ENCODE assay signal across 1 cellular context in the genomic region with DNA sequence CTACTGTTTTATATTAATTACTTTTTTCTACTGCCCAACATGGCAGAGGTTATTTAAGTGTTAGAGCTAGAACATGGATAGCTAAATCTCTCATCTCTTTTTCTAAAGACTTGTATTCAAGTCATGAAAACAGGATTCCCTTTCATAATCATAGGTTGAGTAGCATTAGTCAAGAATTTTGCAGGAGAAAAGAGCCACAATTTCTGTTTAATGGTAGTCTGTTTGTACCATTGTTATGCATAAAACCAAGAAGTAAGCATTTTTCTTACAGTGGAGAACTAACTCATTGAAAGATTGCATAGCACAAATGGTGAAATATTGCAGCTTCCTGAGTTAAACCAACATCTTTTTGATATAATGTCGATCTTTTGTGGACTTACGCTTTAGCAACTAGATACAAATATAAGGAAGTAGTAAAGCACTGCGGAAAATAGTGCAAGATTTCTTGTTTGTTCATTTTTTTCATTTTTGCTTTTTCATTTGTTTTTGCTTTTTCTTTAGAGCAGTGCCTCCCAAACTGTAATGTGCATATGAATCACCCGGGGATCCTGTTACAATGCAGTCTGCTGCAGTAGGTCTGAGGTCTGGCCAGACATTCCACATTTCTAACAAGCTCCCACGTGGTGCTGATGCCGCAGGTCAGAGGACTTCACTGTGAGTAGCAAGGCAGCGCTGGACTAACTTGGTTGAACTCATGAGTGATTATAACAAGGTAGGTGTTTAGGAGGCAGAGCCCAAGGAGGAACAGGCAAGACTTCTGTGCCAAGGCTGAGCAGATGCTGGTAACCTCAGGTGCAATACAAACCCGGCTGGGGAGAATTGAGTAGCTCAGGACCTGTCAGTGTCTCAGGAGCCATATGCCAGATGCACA.
TF ChIP-seq lines count a peak whose summit lies in the region.

No MANE protein-coding gene starts in this region.

TF ChIP-seq in IMR-90, 13 proteins besides CTCF, POLR2A, EP300 and RAD21 (continued from another document):
- TF ChIP-seq, protein P1, sequence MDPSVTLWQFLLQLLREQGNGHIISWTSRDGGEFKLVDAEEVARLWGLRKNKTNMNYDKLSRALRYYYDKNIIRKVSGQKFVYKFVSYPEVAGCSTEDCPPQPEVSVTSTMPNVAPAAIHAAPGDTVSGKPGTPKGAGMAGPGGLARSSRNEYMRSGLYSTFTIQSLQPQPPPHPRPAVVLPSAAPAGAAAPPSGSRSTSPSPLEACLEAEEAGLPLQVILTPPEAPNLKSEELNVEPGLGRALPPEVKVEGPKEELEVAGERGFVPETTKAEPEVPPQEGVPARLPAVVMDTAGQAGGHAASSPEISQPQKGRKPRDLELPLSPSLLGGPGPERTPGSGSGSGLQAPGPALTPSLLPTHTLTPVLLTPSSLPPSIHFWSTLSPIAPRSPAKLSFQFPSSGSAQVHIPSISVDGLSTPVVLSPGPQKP (IDR thresholded peaks at IDR 0.05; ENCODE audit: borderline replicate concordance, low read depth, low read length) = no peak
- peak; percentile 8; the same call in 1 of the 2 replicates for TF ChIP-seq MAFK (IDR thresholded peaks at IDR 0.05; ENCODE audit: low read depth, low read length)
- TF ChIP-seq MAZ (IDR thresholded peaks at IDR 0.05; ENCODE audit: borderline replicate concordance, low read depth, low read length) = no peak
- TF ChIP-seq MXI1 (IDR thresholded peaks at IDR 0.05; ENCODE audit: borderline replicate concordance, low read depth, low read length) = peak; percentile 73; the same call in 1 of the 2 replicates
